ENCODE assay signal across 12 cellular contexts in the genomic region with DNA sequence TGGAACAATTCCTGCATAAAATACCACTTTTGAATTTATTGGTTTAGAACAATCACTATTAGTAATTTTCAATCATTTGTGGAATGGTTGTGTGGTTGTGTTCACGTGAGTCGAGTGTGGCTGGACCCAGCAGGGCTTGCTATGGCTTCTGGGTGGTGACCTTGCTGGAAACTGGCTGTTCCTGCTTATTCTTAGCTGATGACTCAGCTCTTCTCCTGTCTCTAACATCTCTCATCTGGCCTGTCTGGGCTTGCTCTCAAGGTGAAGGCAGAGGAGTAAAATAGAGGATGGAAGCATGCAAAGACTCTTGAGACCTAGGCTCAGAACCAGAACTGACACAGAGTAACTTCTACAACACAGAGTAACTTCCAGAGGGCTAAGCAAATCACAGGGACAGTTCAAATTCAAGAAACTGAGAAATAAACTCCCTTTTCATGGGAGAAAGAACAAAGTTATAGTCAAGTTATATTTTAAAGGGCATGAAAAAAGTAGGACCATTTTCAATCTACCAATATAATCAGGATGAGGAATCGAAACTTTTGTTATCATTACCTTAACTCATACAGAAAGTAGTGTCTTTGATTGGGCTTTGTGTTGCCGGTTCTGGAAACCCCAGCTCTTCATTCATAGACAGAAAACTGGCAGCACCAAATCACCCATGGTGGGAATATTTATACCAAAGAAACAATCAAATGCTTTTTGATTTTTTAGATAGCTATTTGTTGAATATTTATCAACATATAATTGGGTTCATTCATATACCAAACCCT.
DNase-seq lines count a peak whose midpoint lies in the region; TF ChIP-seq lines count a peak whose summit lies in the region.
"Had no signal": no experiment of that assay in that cellular context is flagged by ENCODE, and none has a peak within 500 bp of the region (broad histone marks: within the 10 kb centered on the region; RNA-seq: fewer than 3 reads in every experiment).

No MANE protein-coding gene starts in this region.

- H3K4me2 ChIP-seq in OCI-LY7 (ENCODE audit: low read length) = no peak overlapping the region

- no peaks in the 10 kb centered on the region for H3K36me3 ChIP-seq in OCI-LY7 (ENCODE audit: insufficient read depth, low read length)
- H3K36me3 ChIP-seq: tibial nerve had no signal

- H3K9me3 ChIP-seq in OCI-LY7 (ENCODE audit: low read length) = no peaks in the 10 kb centered on the region
- H3K9me3 ChIP-seq: tibial nerve had no signal

- no peaks in the 10 kb centered on the region for H3K79me2 ChIP-seq in OCI-LY7 (ENCODE audit: insufficient read depth, low read depth, low read length)

- no peak for TF ChIP-seq CTCF in OCI-LY7 (conservative IDR thresholded peaks at IDR 0.05; ENCODE audit: low read length)
- no peak for TF ChIP-seq CTCF in fibroblast of the aortic adventitia (IDR thresholded peaks at IDR 0.05; ENCODE audit: insufficient read depth, low read length)

- no peaks in the 10 kb centered on the region for H3K9me2 ChIP-seq in OCI-LY7 (ENCODE audit: insufficient read depth, low read length)

- BruUV-seq in OCI-LY7 (replicated peaks; lab: Mats Ljungman, UMichigan) = no TSS peak

- H3K27ac ChIP-seq in OCI-LY7 (ENCODE audit: low read depth, low read length, poor library complexity, severe bottlenecking) = no peak overlapping the region
- H3K27ac ChIP-seq: tibial nerve had no signal

- DNase-seq in SIG-M5 treated with dmso at 0.1 percent for 504 hours (lab: John Stamatoyannopoulos, UW; ENCODE audit: unreplicated experiment) (peak; percentile 51), SIG-M5 (lab: John Stamatoyannopoulos, UW) (no peak), OCI-LY7 (ENCODE audit: low spot score) (no peak), fibroblast of the aortic adventitia (ENCODE audit: low read depth) (peak; percentile 29), ureter (ENCODE audit: low spot score) (peak; percentile 64), NCI-H1092 (lab: John Stamatoyannopoulos, UW) (no peak), NCI-H1694 treated with DMSO at 0.1 percent for 48 hours (lab: John Stamatoyannopoulos, UW) (no peak), T-helper 1 cell (no peak)
- DNase-seq: activated CD4-positive, alpha-beta T cell treated with anti-CD3 and anti-CD28 coated beads for 1 hour; HFFc6; stimulated activated CD4-positive, alpha-beta T cell treated with anti-CD3 and anti-CD28 coated beads, Interleukin-1b, Interleukin-23, amount 100 ng/mL, for 48 hours had no signal

- H3K4me1 ChIP-seq in OCI-LY7 (ENCODE audit: insufficient read depth, low read length, poor library complexity, severe bottlenecking) = peaks cover 10% of the 10 kb centered on the region
- H3K4me1 ChIP-seq: tibial nerve had no signal

- POLR2A ChIA-PET in OCI-LY7 (lab: Charles Lee) = interaction anchor here (0.5 to 4.9 kb wide), 14 partner anchors 9 to 261 kb away, joined by 3 to 25 read pairs (median 3); no protein-coding TSS in a partner anchor

- peak overlapping the region; percentile 31 for H2AFZ ChIP-seq in OCI-LY7 (ENCODE audit: low read length)

- CTCF ChIA-PET in OCI-LY7 (lab: Charles Lee; ENCODE audit: unreplicated experiment) = no interaction called here

- H3K4me3 ChIP-seq in OCI-LY7 (ENCODE audit: low read depth, low read length, poor library complexity, severe bottlenecking) (no peak overlapping the region), fibroblast of the aortic adventitia (ENCODE audit: low read depth, low read length) (no peak overlapping the region)
- H3K4me3 ChIP-seq: tibial nerve had no signal

- intact Hi-C loops in OCI-LY7 (cut with micrococcal nuclease; ENCODE audit: unreplicated experiment) = no loop called here

- no peaks in the 10 kb centered on the region for H4K20me1 ChIP-seq in OCI-LY7 (ENCODE audit: insufficient read depth, low read length)

Comparison
In these comparisons a context has a peak if more than half of its experiments do, and no peak if none do; other contexts are left out.
1. DNase-seq: peak in SIG-M5 treated with dmso at 0.1 percent for 504 hours (single experiment), fibroblast of the aortic adventitia (single experiment) and ureter (single experiment); none in SIG-M5 (single experiment), OCI-LY7 (single experiment), NCI-H1092 (single experiment), NCI-H1694 treated with DMSO at 0.1 percent for 48 hours (single experiment) and T-helper 1 cell (0 of 5).